Comparison of ENCODE assay signal across 8 cellular contexts in the genomic region with DNA sequence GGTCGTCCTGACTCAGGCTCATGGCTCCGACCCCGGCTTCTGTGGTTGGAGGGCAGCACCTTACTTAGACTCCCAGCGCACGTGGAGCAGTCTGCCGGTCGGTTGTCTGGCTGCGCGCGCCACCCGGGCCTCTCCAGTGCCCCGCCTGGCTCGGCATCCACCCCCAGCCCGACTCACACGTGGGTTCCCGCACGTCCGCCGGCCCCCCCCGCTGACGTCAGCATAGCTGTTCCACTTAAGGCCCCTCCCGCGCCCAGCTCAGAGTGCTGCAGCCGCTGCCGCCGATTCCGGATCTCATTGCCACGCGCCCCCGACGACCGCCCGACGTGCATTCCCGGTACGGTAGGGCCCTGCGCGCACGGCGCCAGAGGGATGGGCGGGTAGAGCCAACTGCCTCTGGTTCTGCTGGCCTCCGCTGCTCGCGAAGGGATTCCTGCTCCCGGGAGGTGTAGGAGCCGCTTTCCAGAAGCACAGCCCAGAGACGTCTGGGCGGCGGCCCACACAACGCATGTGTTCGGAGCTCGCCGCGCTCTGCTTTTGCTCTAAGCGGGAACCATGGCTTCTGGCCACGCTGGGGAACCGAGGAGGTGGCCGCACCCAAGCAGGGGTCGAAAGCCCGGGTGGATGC. TPM values are rescaled to one million over a fixed set of nuclear protein-coding genes. Genes with fewer than 3 reads are reported as not detected.
A peak's percentile ranks its signal among the peaks of the same experiment; 100 is the strongest.
DNase-seq lines count a peak whose midpoint lies in the region; ATAC-seq, FAIRE-seq and TF ChIP-seq lines count a peak whose summit lies in the region.

LDHA (plus strand) TSS at position 264 of the 628 bp plus-strand sequence. CDS start 2,280 bp downstream, outside the sequence.

- peak; percentile 64 for TF ChIP-seq RAD21 in HepG2 (CRISPR knock-in tag; IDR thresholded peaks at IDR 0.05)

- CTCF ChIA-PET in HepG2 (lab: Yijun Ruan, JAX; ENCODE audit: low intra/inter-chr PET ratio, low total read pairs): no interaction called here

- H3K36me3 Mint-ChIP-seq in dendritic cell treated with granulocyte-macrophage colony-stimulating factor and Interleukin-4, amounts not matched to agents 40 ng/mL and 50 ng/mL, for 4 days (ENCODE audit: low read depth): peaks cover 50% of the 10 kb centered on the region

- H2AFZ ChIP-seq in HepG2 (ENCODE audit: low read length): peak within 1 kb of the TSS; percentile 45

- peaks cover 15% of the 10 kb centered on the region for H3K4me1 Mint-ChIP-seq in dendritic cell treated with granulocyte-macrophage colony-stimulating factor and Interleukin-4, amounts not matched to agents 40 ng/mL and 50 ng/mL, for 4 days (ENCODE audit: low read depth)

- H3K79me2 ChIP-seq in HepG2 (ENCODE audit: insufficient read depth, low read length): peaks cover 51% of the 10 kb centered on the region

- TF ChIP-seq EP300 in HepG2 (IDR thresholded peaks at IDR 0.05; ENCODE audit: low read depth in 2 of 2, low read length in 2 of 2) (peak in 1 of 2 experiments; percentile 64; a peak in 2 of 4 replicates), HepG2 (CRISPR knock-in tag; IDR thresholded peaks at IDR 0.05; ENCODE audit: borderline replicate concordance) (peak; percentile 65)

- WGBS in HepG2 (ENCODE audit: low lambda C conversion rate): under 1% methylated on average over 14 of the region's 60 CpGs

- TF ChIP-seq CTCF in C4-2B (conservative IDR thresholded peaks at IDR 0.05) (no peak), HepG2 (CRISPR knock-in tag; IDR thresholded peaks at IDR 0.05) (peak; percentile 42)

- H3K9ac ChIP-seq in HepG2 (ENCODE audit: insufficient read depth, low read depth, low read length): peak within 1 kb of the TSS; percentile 97

- BruUV-seq in HepG2 (replicated peaks; lab: Mats Ljungman, UMichigan): no TSS peak

- H3K4me3 Mint-ChIP-seq in dendritic cell treated with granulocyte-macrophage colony-stimulating factor and Interleukin-4, amounts not matched to agents 40 ng/mL and 50 ng/mL, for 4 days: peak within 1 kb of the TSS; percentile 98

- FAIRE-seq in HepG2 (lab: Jason Lieb, UNC): no peak

- POLR2A ChIA-PET in HepG2 (lab: Yijun Ruan, JAX): interaction anchor here (0.6 to 5.9 kb wide), 22 partner anchors 10 to 239 kb away, joined by 3 to 298 read pairs (median 4); partner anchors contain the start of genes GTF2H1, HPS5, SPTY2D1 and TSG101

- H3K27me3 Mint-ChIP-seq in dendritic cell treated with granulocyte-macrophage colony-stimulating factor and Interleukin-4, amounts not matched to agents 40 ng/mL and 50 ng/mL, for 4 days: no peaks in the 10 kb centered on the region

- no peaks in the 10 kb centered on the region for H3K9me3 ChIP-seq in HepG2 (ENCODE audit: low read length)

- peaks cover 45% of the 10 kb centered on the region for H4K20me1 ChIP-seq in HepG2 (ENCODE audit: insufficient read depth, low read length)

- H3K36me3 ChIP-seq in HepG2 (replicated peaks in 1 of 2; ENCODE audit: control insufficient read depth in 1 of 2, insufficient read depth in 2 of 2, low read length in 2 of 2): peaks cover 4 to 29% of the 10 kb centered on the region in 2 experiments; a peak in 3 of 5 replicates

- H3K4me2 ChIP-seq in HepG2 (ENCODE audit: low read depth, low read length): peak within 1 kb of the TSS; percentile 96

- peak; percentile 67 for ATAC-seq in GM19395 (IDR thresholded peaks at IDR 0.05; ENCODE audit: unreplicated experiment)
- ATAC-seq in HG03565 (IDR thresholded peaks at IDR 0.05; ENCODE audit: unreplicated experiment): peak; percentile 55
- ATAC-seq in HepG2: peak; percentile 90

- H3K4me3 ChIP-seq in HepG2 (replicated peaks in 1 of 3; ENCODE audit: insufficient read depth in 1 of 3, low read depth in 2 of 3, low read length in 3 of 3): peak within 1 kb of the TSS; percentile 83 to 97 (median 87)

- H3K27me3 ChIP-seq in HepG2 (ENCODE audit: control insufficient read depth in 1 of 2, insufficient read depth in 2 of 2, low read length in 2 of 2): no peaks in the 10 kb centered on the region; a peak in 1 of 5 replicates

- in situ Hi-C loops in HepG2 (cut with HindIII; ENCODE audit: extremely low pct_ligation_motif_present, low pct_unique_long_range_greater_than_20kb): no loop called here

- intact Hi-C loops in dendritic cell treated with granulocyte-macrophage colony-stimulating factor and Interleukin-4, amounts not matched to agents 40 ng/mL and 50 ng/mL, for 4 days (cut with micrococcal nuclease): loop anchor here (1.0 to 2.0 kb wide), 3 partner anchors 11 to 132 kb away; partner anchors contain the start of genes GTF2H1, HPS5 and TSG101
- intact Hi-C loops in HepG2 (cut with micrococcal nuclease; ENCODE audit: unreplicated experiment): loop anchor here (10.0 kb wide), 1 partner anchor 130 kb away; the partner anchor contains the start of gene TSG101

- peaks cover 57% of the 10 kb centered on the region for H3K4me1 ChIP-seq in HepG2 (ENCODE audit: insufficient read depth, low read length)

- H3K27ac Mint-ChIP-seq in dendritic cell treated with granulocyte-macrophage colony-stimulating factor and Interleukin-4, amounts not matched to agents 40 ng/mL and 50 ng/mL, for 4 days: peak within 1 kb of the TSS; percentile 99

- peak; percentile 86 for DNase-seq in NCI-H748 treated with DMSO at 0.1 percent for 48 hours (lab: John Stamatoyannopoulos, UW)
- peak; percentile 97 to 99 for DNase-seq in activated CD4-positive, alpha-beta T cell treated with anti-CD3 and anti-CD28 coated beads, Interleukin-2, amount 50 U/mL, for 24 hours (ENCODE audit: low read depth in 1 of 2, low spot score in 1 of 2)
- peak; percentile 93 for DNase-seq in HepG2 (ENCODE audit: low spot score)
- DNase-seq in stimulated activated CD4-positive, alpha-beta T cell treated with anti-CD3 and anti-CD28 coated beads, Interleukin-2, amount 100 ng/mL, for 48 hours: peak; percentile 99

- peak within 1 kb of the TSS; percentile 93 for H3K27ac ChIP-seq in C4-2B
- peak within 1 kb of the TSS; percentile 83 for H3K27ac ChIP-seq in HepG2 (ENCODE audit: extremely low read length, insufficient read depth, low read length)

- H3K9me3 Mint-ChIP-seq in dendritic cell treated with granulocyte-macrophage colony-stimulating factor and Interleukin-4, amounts not matched to agents 40 ng/mL and 50 ng/mL, for 4 days: no peaks in the 10 kb centered on the region

- TF ChIP-seq POLR2A in HepG2 (IDR thresholded peaks at IDR 0.05; ENCODE audit: insufficient read depth in 1 of 2, low read depth in 2 of 2, low read length in 2 of 2): peak; percentile 98 to 100

TF ChIP-seq in HepG2, 621 proteins besides CTCF, POLR2A, EP300 and RAD21 (continues in another document):
- TF ChIP-seq, protein P1, sequence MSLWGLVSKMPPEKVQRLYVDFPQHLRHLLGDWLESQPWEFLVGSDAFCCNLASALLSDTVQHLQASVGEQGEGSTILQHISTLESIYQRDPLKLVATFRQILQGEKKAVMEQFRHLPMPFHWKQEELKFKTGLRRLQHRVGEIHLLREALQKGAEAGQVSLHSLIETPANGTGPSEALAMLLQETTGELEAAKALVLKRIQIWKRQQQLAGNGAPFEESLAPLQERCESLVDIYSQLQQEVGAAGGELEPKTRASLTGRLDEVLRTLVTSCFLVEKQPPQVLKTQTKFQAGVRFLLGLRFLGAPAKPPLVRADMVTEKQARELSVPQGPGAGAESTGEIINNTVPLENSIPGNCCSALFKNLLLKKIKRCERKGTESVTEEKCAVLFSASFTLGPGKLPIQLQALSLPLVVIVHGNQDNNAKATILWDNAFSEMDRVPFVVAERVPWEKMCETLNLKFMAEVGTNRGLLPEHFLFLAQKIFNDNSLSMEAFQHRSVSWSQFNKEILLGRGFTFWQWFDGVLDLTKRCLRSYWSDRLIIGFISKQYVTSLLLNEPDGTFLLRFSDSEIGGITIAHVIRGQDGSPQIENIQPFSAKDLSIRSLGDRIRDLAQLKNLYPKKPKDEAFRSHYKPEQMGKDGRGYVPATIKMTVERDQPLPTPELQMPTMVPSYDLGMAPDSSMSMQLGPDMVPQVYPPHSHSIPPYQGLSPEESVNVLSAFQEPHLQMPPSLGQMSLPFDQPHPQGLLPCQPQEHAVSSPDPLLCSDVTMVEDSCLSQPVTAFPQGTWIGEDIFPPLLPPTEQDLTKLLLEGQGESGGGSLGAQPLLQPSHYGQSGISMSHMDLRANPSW (CRISPR knock-in tag; IDR thresholded peaks at IDR 0.05; ENCODE audit: borderline replicate concordance): peak; percentile 85
- TF ChIP-seq SAP130 (CRISPR knock-in tag; IDR thresholded peaks at IDR 0.05; ENCODE audit: low read depth) (peak; percentile 98), ZKSCAN8 (CRISPR knock-in tag; IDR thresholded peaks at IDR 0.05; ENCODE audit: borderline replicate concordance) (no peak; the same call in 1 of the 2 replicates), ZFAT (CRISPR knock-in tag; conservative IDR thresholded peaks at IDR 0.05) (peak; percentile 59; the same call in 1 of the 2 replicates), ZNF775 (CRISPR knock-in tag; IDR thresholded peaks at IDR 0.05; ENCODE audit: borderline replicate concordance) (no peak; the same call in 1 of the 2 replicates), HNF4G (IDR thresholded peaks at IDR 0.05; ENCODE audit: borderline replicate concordance, low read depth, low read length) (peak; percentile 60; the same call in 1 of the 2 replicates), HNF4G (CRISPR knock-in tag; IDR thresholded peaks at IDR 0.05; ENCODE audit: borderline replicate concordance, low read depth) (no peak; the same call in 1 of the 2 replicates)

RNA-seq across cellular contexts. Expression of gene LDHA, which starts in this region (rescaled TPM):
- 805 and 1,257 TPM in 2 replicates for total RNA-seq in HepG2 (2016; rRNA removed; fragmentation: Illumina TruSeq; extraction: Trizol)
- 144 and 147 TPM in 2 replicates for total RNA-seq in HepG2 (2016; cell fraction: cytosol; rRNA removed; fragmentation: Illumina TruSeq; extraction: Trizol; ENCODE audit: low read depth)
- 804 and 1,250 TPM in 2 replicates for total RNA-seq in HepG2 (2016; cell fraction: insoluble cytoplasmic fraction; rRNA removed; fragmentation: Illumina TruSeq; extraction: Trizol)
- 335 and 350 TPM in 2 replicates for total RNA-seq in HepG2 (2016; cell fraction: membrane; rRNA removed; fragmentation: Illumina TruSeq; extraction: Trizol)
- 485 and 499 TPM in 2 replicates for total RNA-seq in HepG2 (2016; cell fraction: nucleus; rRNA removed; fragmentation: Illumina TruSeq; extraction: Trizol)
- 1,112 and 1,547 TPM in 2 replicates for polyA plus RNA-seq in HepG2 (2011; rRNA removed)
- polyA plus RNA-seq in HepG2 (2011; cell fraction: cytosol; rRNA removed): 1,051 and 1,568 TPM in 2 replicates
- polyA plus RNA-seq in HepG2 (2011; cell fraction: nucleus; rRNA removed): 242 and 434 TPM in 2 replicates
- polyA plus RNA-seq in HepG2 (2012): 2,051 and 2,699 TPM in 2 replicates
- 290 and 338 TPM in 2 replicates for polyA plus RNA-seq in HepG2 (2016; cell fraction: cytosol; fragmentation: Illumina TruSeq; extraction: Trizol; ENCODE audit: low read depth)
- polyA plus RNA-seq in HepG2 (2016; cell fraction: insoluble cytoplasmic fraction; fragmentation: Illumina TruSeq; extraction: Trizol; ENCODE audit: low read depth): 2,117 and 2,212 TPM in 2 replicates
- polyA plus RNA-seq in HepG2 (2016; cell fraction: membrane; fragmentation: Illumina TruSeq; extraction: Trizol; ENCODE audit: low read depth): 355 and 398 TPM in 2 replicates
- polyA plus RNA-seq in HepG2 (2016; cell fraction: nucleus; fragmentation: Illumina TruSeq; extraction: Trizol; ENCODE audit: insufficient read depth, low read depth): 763 and 807 TPM in 2 replicates
- 970 and 1,123 TPM in 2 replicates for polyA minus RNA-seq in HepG2 (2011; rRNA and poly(A)+ RNA removed; ENCODE audit: low replicate concordance)
- polyA minus RNA-seq in HepG2 (2011; cell fraction: cytosol; rRNA and poly(A)+ RNA removed): 1,287 and 1,326 TPM in 2 replicates
- 313 and 485 TPM in 2 replicates for polyA minus RNA-seq in HepG2 (2011; cell fraction: nucleus; rRNA and poly(A)+ RNA removed)

Comparison
In these comparisons a context has a peak if more than half of its experiments do, and no peak if none do; other contexts are left out.
1. Peak in every context shown above with its lines: DNase-seq, ATAC-seq, H3K4me3 ChIP-seq and H3K27ac ChIP-seq.